In the genomic region with DNA sequence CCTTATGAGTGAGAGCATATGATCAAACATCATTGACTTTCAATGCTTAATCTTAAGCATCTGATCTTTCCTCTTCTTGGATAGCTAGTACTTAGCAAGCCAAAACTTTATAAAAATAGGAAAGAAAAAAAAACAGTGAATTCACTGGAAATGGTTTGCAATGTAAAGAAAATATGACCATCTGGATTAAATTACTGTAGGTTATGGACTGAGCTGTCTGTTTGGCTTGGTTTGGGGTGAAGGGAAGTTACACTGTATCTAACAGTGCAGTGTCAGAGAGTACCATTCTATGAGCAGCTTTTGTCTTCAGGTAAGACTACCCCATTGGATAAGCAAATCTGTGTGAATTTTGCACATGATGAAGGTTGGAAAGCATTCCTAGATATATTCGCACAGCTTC, we compare ENCODE assay signal across 23 cellular contexts.
"Had no signal": no experiment of that assay in that cellular context is flagged by ENCODE, and none has a peak within 500 bp of the region (broad histone marks: within the 10 kb centered on the region; RNA-seq: fewer than 3 reads in every experiment).

No MANE protein-coding gene starts in this region.

- ATAC-seq: activated T-cell treated with anti-CD3 and anti-CD28 coated beads, Interleukin-2, amount 50 U/mL, for 72 hours; body of pancreas had no signal

- H3K27ac ChIP-seq: body of pancreas, VCaP had no signal

- H3K4me3 ChIP-seq: body of pancreas had no signal

- DNase-seq: activated CD4-positive, alpha-beta memory T cell treated with anti-CD3 and anti-CD28 coated beads, Interleukin-2, amount 10 ng/mL, durations not matched to agents 7 days and 5 days; activated CD4-positive, alpha-beta T cell treated with anti-CD3 and anti-CD28 coated beads, Interleukin-2, amount 50 U/mL, for 1 hour; activated CD4-positive, CD25-positive, alpha-beta regulatory T cell; activated CD8-positive, alpha-beta memory T cell treated with anti-CD3 and anti-CD28 coated beads, Interleukin-2, amount 50 U/mL, for 4 hours; activated naive CD4-positive, alpha-beta T cell treated with anti-CD3 and anti-CD28 coated beads, Interleukin-2, amount 50 U/mL, for 16 hours; activated naive CD8-positive, alpha-beta T cell treated with anti-CD3 and anti-CD28 coated beads, Interleukin-2, amount 10 ng/mL, durations not matched to agents 7 days and 5 days; activated T-cell treated with anti-CD3 and anti-CD28 coated beads, Interleukin-2, amount 50 U/mL, for 72 hours; aorta; body of pancreas; central memory CD4-positive, alpha-beta T cell; Kasumi-1; KBM-7; NCI-H1048; NCI-H146; NCI-H187 treated with DMSO at 0.1 percent for 48 hours; NCI-H2081 treated with DMSO at 0.1 percent for 48 hours; NCI-H2171; NCI-H2227 treated with DMSO at 0.1 percent for 48 hours; NCI-H526; NCI-H82; SIG-M5; T-helper 1 cell had no signal

- H3K9me3 ChIP-seq: body of pancreas had no signal

- H3K27me3 ChIP-seq: body of pancreas had no signal
